16 cellular contexts compared by ENCODE assay signal in genomic region chr2:96195410-96196071, GRCh38. TPM values are rescaled to one million over a fixed set of nuclear protein-coding genes. Genes with fewer than 3 reads are reported as not detected.
DNase-seq lines count a peak whose midpoint lies in the region; ATAC-seq and TF ChIP-seq lines count a peak whose summit lies in the region.
"Had no signal": no experiment of that assay in that cellular context is flagged by ENCODE, and none has a peak within 500 bp of the region (broad histone marks: within the 10 kb centered on the region; RNA-seq: fewer than 3 reads in every experiment).

No MANE protein-coding gene starts in this region.

- no peak for ATAC-seq in activated CD4-positive, alpha-beta T cell treated with anti-CD3 and anti-CD28 coated beads for 36 hours
- ATAC-seq in HG02885 (IDR thresholded peaks at IDR 0.05; ENCODE audit: poor library complexity, unreplicated experiment) (no peak), GM18873 (IDR thresholded peaks at IDR 0.05; ENCODE audit: low FRiP score, unreplicated experiment) (no peak)
- ATAC-seq: heart left ventricle, left lobe of liver had no signal

- CTCF ChIA-PET in activated CD4-positive, alpha-beta T cell treated with anti-CD3 and anti-CD28 coated beads for 36 hours (lab: Charles Lee): interaction anchor here (0.7 kb wide), 1 partner anchor 15 kb away, joined by 3 read pairs; no protein-coding TSS in a partner anchor

- peak; percentile 10 for TF ChIP-seq POLR2A in erythroblast (IDR thresholded peaks at IDR 0.05; ENCODE audit: low read length)

- H3K27me3 Mint-ChIP-seq in activated CD4-positive, alpha-beta T cell treated with anti-CD3 and anti-CD28 coated beads for 36 hours: no peaks in the 10 kb centered on the region

- H3K4me1 Mint-ChIP-seq in activated CD4-positive, alpha-beta T cell treated with anti-CD3 and anti-CD28 coated beads for 36 hours: peaks cover 33% of the 10 kb centered on the region

- POLR2A ChIA-PET in activated CD4-positive, alpha-beta T cell treated with anti-CD3 and anti-CD28 coated beads for 36 hours (lab: Charles Lee): interaction anchor here (0.7 kb wide), 2 partner anchors 53 to 362 kb away, joined by 3 to 7 read pairs; no protein-coding TSS in a partner anchor

- intact Hi-C loops in activated CD4-positive, alpha-beta T cell treated with anti-CD3 and anti-CD28 coated beads for 36 hours (cut with DNase I, micrococcal nuclease): loop anchor here in 1 of 2 experiments (2.0 kb wide), 1 partner anchor 15 kb away; no protein-coding TSS in a partner anchor

- H3K4me3 Mint-ChIP-seq in activated CD4-positive, alpha-beta T cell treated with anti-CD3 and anti-CD28 coated beads for 36 hours: no peak overlapping the region

- peak overlapping the region; percentile 17 for H3K27ac Mint-ChIP-seq in activated CD4-positive, alpha-beta T cell treated with anti-CD3 and anti-CD28 coated beads for 36 hours

- no peak for DNase-seq in activated CD4-positive, alpha-beta T cell treated with anti-CD3 and anti-CD28 coated beads for 36 hours
- DNase-seq in activated CD4-positive, alpha-beta T cell treated with anti-CD3 and anti-CD28 coated beads for 48 hours: no peak
- DNase-seq in LHCN-M2 (ENCODE audit: low read depth) (peak; percentile 17), erythroblast (lab: John Stamatoyannopoulos, UW) (peak; percentile 68 to 75), renal cortical epithelial cell (ENCODE audit: low read depth) (peak; percentile 50)
- no peak for DNase-seq in stimulated activated CD4-positive, alpha-beta T cell treated with anti-CD3 and anti-CD28 coated beads, Interleukin-1b, Interleukin-23, amount 100 ng/mL, for 48 hours
- DNase-seq: amniotic stem cell; effector CD8-positive, alpha-beta T cell; heart left ventricle; NCI-H510A; T-helper 9 cell had no signal

- no peaks in the 10 kb centered on the region for H3K9me3 Mint-ChIP-seq in activated CD4-positive, alpha-beta T cell treated with anti-CD3 and anti-CD28 coated beads for 36 hours (ENCODE audit: low read depth)

- H3K36me3 Mint-ChIP-seq in activated CD4-positive, alpha-beta T cell treated with anti-CD3 and anti-CD28 coated beads for 36 hours (ENCODE audit: low read depth): peaks cover 49% of the 10 kb centered on the region

RNA-seq across cellular contexts. Expression of gene STARD7, which starts 13.1 kb away (rescaled TPM):
- 100 to 1,000 TPM; 151 to 173 TPM for total RNA-seq in activated CD4-positive, alpha-beta T cell treated with anti-CD3 and anti-CD28 coated beads for 36 hours
- total RNA-seq in LHCN-M2 (2014; rRNA removed) (168 and 171 TPM in 2 replicates), renal cortical epithelial cell (135 and 145 TPM in 2 replicates)
- 59.5 TPM for polyA plus RNA-seq in LHCN-M2 (2012)

RNA-seq across cellular contexts. Expression of gene DUSP2, which starts 50.3 kb away (rescaled TPM):
- total RNA-seq in activated CD4-positive, alpha-beta T cell treated with anti-CD3 and anti-CD28 coated beads for 36 hours: 100 to 1,000 TPM; 248 to 407 TPM
- total RNA-seq in LHCN-M2 (2014; rRNA removed) (0.23 and 0.71 TPM in 2 replicates), renal cortical epithelial cell (0.17 and 0.40 TPM in 2 replicates)
- polyA plus RNA-seq in LHCN-M2 (2012): 0.61 TPM

RNA-seq across cellular contexts. Expression of gene ASTL, which starts 57.2 kb away (rescaled TPM):
- 1 to 10 TPM; 2.5 to 2.8 TPM for total RNA-seq in activated CD4-positive, alpha-beta T cell treated with anti-CD3 and anti-CD28 coated beads for 36 hours
- total RNA-seq in LHCN-M2 (2014; rRNA removed) (not detected in 2 replicates), renal cortical epithelial cell (not detected in 2 replicates)
- not detected for polyA plus RNA-seq in LHCN-M2 (2012)
- total RNA-seq: Daoy, H4, heart left ventricle, left lobe of liver had no signal

Comparison
In these comparisons a context has a peak if more than half of its experiments do, and no peak if none do; other contexts are left out.
1. DNase-seq: peak in LHCN-M2 (single experiment), erythroblast (2 of 2) and renal cortical epithelial cell (single experiment); none in activated CD4-positive, alpha-beta T cell treated with anti-CD3 and anti-CD28 coated beads for 36 hours (single experiment), activated CD4-positive, alpha-beta T cell treated with anti-CD3 and anti-CD28 coated beads for 48 hours (single experiment) and stimulated activated CD4-positive, alpha-beta T cell treated with anti-CD3 and anti-CD28 coated beads, Interleukin-1b, Interleukin-23, amount 100 ng/mL, for 48 hours (single experiment).
2. RNA of gene DUSP2, which starts 50.3 kb away (total RNA-seq): 248 to 407 TPM in activated CD4-positive, alpha-beta T cell treated with anti-CD3 and anti-CD28 coated beads for 36 hours; 0.17 to 0.40 TPM in renal cortical epithelial cell and 0.23 to 0.71 TPM in LHCN-M2; every median in the first group is over 100 times any median in the second.